Comparison of ENCODE assay signal across 25 cellular contexts in genomic region chr11:16770016-16770415, GRCh38.
"Had no signal": no experiment of that assay in that cellular context is flagged by ENCODE, and none has a peak within 500 bp of the region (broad histone marks: within the 10 kb centered on the region; RNA-seq: fewer than 3 reads in every experiment).

No MANE protein-coding gene starts in this region.

- H3K27ac ChIP-seq: adrenal gland, body of pancreas, breast epithelium, Peyer's patch had no signal

- H3K9me3 ChIP-seq: adrenal gland, body of pancreas, breast epithelium, Peyer's patch had no signal

- DNase-seq: activated CD4-positive, alpha-beta T cell treated with anti-CD3 and anti-CD28 coated beads, Interleukin-2, amount 10 ng/mL, durations not matched to agents 24 days and 14 days; activated CD4-positive, alpha-beta T cell treated with anti-CD3 and anti-CD28 coated beads, Interleukin-2, amount 50 U/mL, for 4 hours; activated CD8-positive, alpha-beta T cell treated with anti-CD3 and anti-CD28 coated beads for 36 hours; activated gamma-delta T cell treated with Interleukin-2 at 50 U/mL for 16 hours; activated naive CD4-positive, alpha-beta T cell treated with anti-CD3 and anti-CD28 coated beads for 36 hours; activated T-cell treated with anti-CD3 and anti-CD28 coated beads for 4 hours; activated T-cell treated with anti-CD3 and anti-CD28 coated beads, Interleukin-2, amount 50 U/mL, for 4 hours; adrenal gland; body of pancreas; NCI-H1105; NCI-H1417 treated with DMSO at 0.1 percent for 48 hours; NCI-H187 treated with DMSO at 0.1 percent for 48 hours; NCI-H2081; NCI-H345; NCI-H510A; NCI-H526; NCI-H748 treated with DMSO at 0.1 percent for 48 hours; NK-92 treated with Interleukin-12 subunit alpha and Interleukin-12 subunit beta, amount 100 ng/mL, for 24 hours; PC-3; Peyer's patch; RPMI8226; SIG-M5 had no signal

- H3K27me3 ChIP-seq: adrenal gland, body of pancreas, breast epithelium, Peyer's patch had no signal

- H3K4me1 ChIP-seq: adrenal gland, body of pancreas, breast epithelium, Peyer's patch had no signal

- ATAC-seq: activated CD8-positive, alpha-beta T cell treated with anti-CD3 and anti-CD28 coated beads for 36 hours; activated naive CD4-positive, alpha-beta T cell treated with anti-CD3 and anti-CD28 coated beads, Interleukin-2, amount 50 U/mL, for 72 hours; activated T-cell treated with anti-CD3 and anti-CD28 coated beads, Interleukin-2, amount 50 U/mL, for 4 hours; body of pancreas; K562; PC-3 had no signal

- H3K36me3 ChIP-seq: adrenal gland, breast epithelium had no signal

- H3K4me3 ChIP-seq: adrenal gland, body of pancreas, breast epithelium, K562, Peyer's patch had no signal
